9 cellular contexts compared by ENCODE assay signal in the genomic region with DNA sequence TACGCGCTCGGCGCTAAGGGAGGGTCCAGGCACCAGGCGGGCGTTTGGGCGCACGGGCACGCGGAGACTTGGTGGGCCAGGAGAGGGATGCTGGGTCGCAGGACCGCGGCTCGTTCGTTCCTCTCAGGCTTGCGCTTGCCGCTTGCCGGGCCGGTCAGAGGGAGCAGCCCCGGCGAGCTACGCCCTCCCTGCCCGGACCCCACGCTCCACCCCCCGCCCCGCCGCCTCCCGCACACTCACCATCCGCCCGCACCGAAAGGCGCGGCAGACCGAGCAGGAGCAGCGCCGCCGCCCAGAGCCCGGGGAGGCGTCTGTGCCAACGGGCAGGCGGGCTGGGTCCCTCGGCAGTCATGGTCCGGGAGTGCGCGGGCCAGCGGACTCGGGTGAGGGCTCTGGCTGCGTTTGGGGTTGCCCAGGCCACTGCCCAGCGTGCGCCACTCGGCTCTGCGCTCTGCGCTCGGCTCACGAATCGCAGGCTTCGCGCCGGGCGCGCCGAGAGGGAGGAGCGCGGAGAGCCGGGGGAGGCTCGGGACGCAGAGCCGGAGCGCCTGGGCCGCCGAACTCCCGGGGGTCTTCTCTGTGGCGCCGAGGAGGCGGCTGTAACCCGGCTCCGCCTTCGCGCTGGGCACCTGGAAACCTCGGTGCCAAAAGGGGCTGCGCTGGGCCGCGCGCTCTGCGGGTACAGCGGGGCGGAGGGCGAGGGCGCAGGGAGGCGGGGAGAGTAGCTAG. TPM values are rescaled to one million over a fixed set of nuclear protein-coding genes. Genes with fewer than 3 reads are reported as not detected.
DNase-seq lines count a peak whose midpoint lies in the region; ATAC-seq, FAIRE-seq and TF ChIP-seq lines count a peak whose summit lies in the region.
"Had no signal": no experiment of that assay in that cellular context is flagged by ENCODE, and none has a peak within 500 bp of the region (broad histone marks: within the 10 kb centered on the region; RNA-seq: fewer than 3 reads in every experiment).

Gene SUSD5 (minus strand): TSS at position 365 of the 729 bp plus-strand sequence. CDS start 13 bp downstream, at position 352.

- DNase-seq in A673 (ENCODE audit: low spot score) (peak; percentile 55), HFF-Myc (ENCODE audit: extremely low read depth, low read depth) (no peak), brain microvascular endothelial cell (peak; percentile 33), kidney tubule cell (ENCODE audit: low spot score) (peak; percentile 37), thoracic aorta (ENCODE audit: low spot score) (no peak), body of pancreas (no peak), GM19239 (ENCODE audit: insufficient read length, low spot score) (no peak)

- FAIRE-seq in GM19239 (lab: Jason Lieb, UNC), result no peak
- FAIRE-seq: GM18507 had no signal

- TF ChIP-seq CTCF in A673 (conservative IDR thresholded peaks at IDR 0.05; ENCODE audit: low read depth, low read length) (no peak), HFF-Myc (IDR thresholded peaks at IDR 0.05; ENCODE audit: low read depth, low read length, missing control alignments) (no peak), brain microvascular endothelial cell (IDR thresholded peaks at IDR 0.05; ENCODE audit: low read depth, low read length, missing control alignments) (no peak), thoracic aorta (IDR thresholded peaks at IDR 0.05) (no peak), body of pancreas (IDR thresholded peaks at IDR 0.05) (no peak)

- no TSS peak for BruUV-seq in A673 (replicated peaks; lab: Mats Ljungman, UMichigan)

- no peak for TF ChIP-seq POLR2A in body of pancreas (IDR thresholded peaks at IDR 0.05)

- ATAC-seq in thoracic aorta (ENCODE audit: insufficient number of reproducible peaks, low FRiP score, low read depth) (peak; percentile 48), body of pancreas (no peak), HG02840 (IDR thresholded peaks at IDR 0.05; ENCODE audit: low FRiP score, unreplicated experiment) (no peak)

- intact Hi-C loops in A673 (cut with micrococcal nuclease; ENCODE audit: unreplicated experiment), result loop anchor here (10.0 kb wide), 1 partner anchor 64 kb away; no protein-coding TSS in a partner anchor
- intact Hi-C loops in body of pancreas (cut with DNase I), result no loop called here

- H3K27ac ChIP-seq in A673 (ENCODE audit: low read depth, low read length, poor library complexity, severe bottlenecking), result no peak within 1 kb of the TSS
- no peak within 1 kb of the TSS for H3K27ac ChIP-seq in brain microvascular endothelial cell
- peak within 1 kb of the TSS; percentile 92 to 94 for H3K27ac ChIP-seq in thoracic aorta
- no peak within 1 kb of the TSS for H3K27ac ChIP-seq in body of pancreas

- no peaks in the 10 kb centered on the region for H3K36me3 ChIP-seq in A673 (ENCODE audit: insufficient read depth, low read length, poor library complexity, severe bottlenecking)
- H3K36me3 ChIP-seq in brain microvascular endothelial cell (replicated peaks), result no peaks in the 10 kb centered on the region
- H3K36me3 ChIP-seq in thoracic aorta, result peaks cover 3% of the 10 kb centered on the region
- no peaks in the 10 kb centered on the region for H3K36me3 ChIP-seq in body of pancreas (replicated peaks in 1 of 2; ENCODE audit: insufficient read depth in 1 of 2, low read depth in 2 of 2)

- POLR2A ChIA-PET in A673 (lab: Charles Lee; ENCODE audit: low non-redundant PET), result no interaction called here

- in situ Hi-C loops in brain microvascular endothelial cell (cut with HindIII; ENCODE audit: low pct_ligation_motif_present, low sequenced_read_pairs), result no loop called here

- WGBS in body of pancreas, 2 donors, result 0 to 1% methylated on average over 10 to 73 of the region's 90 CpGs

- H3K9me3 ChIP-seq in A673 (ENCODE audit: low read depth, low read length, poor library complexity, severe bottlenecking), result no peaks in the 10 kb centered on the region
- H3K9me3 ChIP-seq in thoracic aorta, result no peaks in the 10 kb centered on the region
- H3K9me3 ChIP-seq in body of pancreas, result no peaks in the 10 kb centered on the region

- H3K4me3 ChIP-seq in A673 (ENCODE audit: low read depth, low read length, poor library complexity, severe bottlenecking), result peak within 1 kb of the TSS; percentile 45
- peak within 1 kb of the TSS; percentile 47 for H3K4me3 ChIP-seq in HFF-Myc (replicated peaks; ENCODE audit: low read depth, low read length)
- H3K4me3 ChIP-seq in brain microvascular endothelial cell (ENCODE audit: low read depth, low read length), result peak within 1 kb of the TSS; percentile 72
- H3K4me3 ChIP-seq in thoracic aorta, result peak within 1 kb of the TSS; percentile 74
- H3K4me3 ChIP-seq in body of pancreas, result no peak within 1 kb of the TSS

- CTCF ChIA-PET in A673 (lab: Charles Lee), result no interaction called here

- H3K27me3 ChIP-seq in A673 (replicated peaks; ENCODE audit: insufficient read depth, low read depth, low read length, poor library complexity) (peaks cover 47% of the 10 kb centered on the region), brain microvascular endothelial cell (replicated peaks) (no peaks in the 10 kb centered on the region), thoracic aorta (replicated peaks; ENCODE audit: insufficient read depth) (no peaks in the 10 kb centered on the region), body of pancreas (peaks cover 0 to 5% of the 10 kb centered on the region in 2 donors)

- H3K4me1 ChIP-seq in A673 (ENCODE audit: insufficient read depth, low read length, poor library complexity, severe bottlenecking) (peaks cover 6% of the 10 kb centered on the region), thoracic aorta (ENCODE audit: control insufficient read depth in 1 of 2, low read depth in 2 of 2) (peaks cover 6 to 31% of the 10 kb centered on the region in 2 donors), body of pancreas (peaks cover 15% of the 10 kb centered on the region)

RNA-seq across cellular contexts. Expression of gene SUSD5, which starts in this region (rescaled TPM):
- total RNA-seq in A673 (2021) (0.97 and 1.0 TPM in 2 replicates), thoracic aorta (100 to 1,000 TPM; 259 to 273 TPM), body of pancreas (1 to 10 TPM in 1 of 2 donors, not detected in 1; 1.8 TPM)

Comparison
In these comparisons a context has a peak if more than half of its experiments do, and no peak if none do; other contexts are left out.
1. RNA of gene SUSD5 (total RNA-seq): 259 to 273 TPM in thoracic aorta; 1.8 TPM in body of pancreas and 0.97 to 1.0 TPM in A673; every median in the first group is over 10 times any median in the second.
2. DNase-seq: peak in A673 (single experiment), brain microvascular endothelial cell (single experiment) and kidney tubule cell (single experiment); none in HFF-Myc (single experiment), thoracic aorta (single experiment), body of pancreas (0 of 4) and GM19239 (single experiment).
3. H3K27ac ChIP-seq: peak in thoracic aorta (2 of 2); none in A673 (single experiment), brain microvascular endothelial cell (single experiment) and body of pancreas (0 of 4).
4. H3K4me3 ChIP-seq: peak in A673 (single experiment), HFF-Myc (single experiment), brain microvascular endothelial cell (single experiment) and thoracic aorta (single experiment); none in body of pancreas (0 of 2).